8 cellular contexts compared by ENCODE assay signal in genomic region chr9:89309608-89310485, GRCh38. TPM values are rescaled to one million over a fixed set of nuclear protein-coding genes. Genes with fewer than 3 reads are reported as not detected.
A peak's percentile ranks its signal among the peaks of the same experiment; 100 is the strongest.
DNase-seq lines count a peak whose midpoint lies in the region; ATAC-seq and TF ChIP-seq lines count a peak whose summit lies in the region.

No MANE protein-coding gene starts in this region.

- H3K4me2 ChIP-seq in GM23248 (ENCODE audit: unreplicated experiment): peak overlapping the region; percentile 96

- no peaks in the 10 kb centered on the region for H3K27me3 ChIP-seq in GM23248 (replicated peaks; ENCODE audit: insufficient read depth)
- H3K27me3 ChIP-seq in RWPE2 (ENCODE audit: insufficient read depth, poor library complexity, severe bottlenecking): no peaks in the 10 kb centered on the region
- H3K27me3 ChIP-seq in naive thymus-derived CD4-positive, alpha-beta T cell (ENCODE audit: control insufficient read depth in 2 of 2, insufficient read depth in 2 of 2, low read length in 2 of 2): peaks cover 0 to 4% of the 10 kb centered on the region in 2 donors

- peaks cover 51% of the 10 kb centered on the region for H3K79me2 ChIP-seq in GM23248 (ENCODE audit: insufficient read depth)

- WGBS in GM23248 (ENCODE audit: low coverage in 1 of 2, low lambda C conversion rate in 2 of 2, missing lambda C conversion rate in 2 of 2), 2 experiments: 18 to 20% methylated on average over 21 to 25 of the region's 25 CpGs

- H3K27ac Mint-ChIP-seq in naive thymus-derived CD4-positive, alpha-beta T cell: peak overlapping the region; percentile 97 to 100 (median 99)

- H3K36me3 ChIP-seq in GM23248 (ENCODE audit: low read depth): no peaks in the 10 kb centered on the region
- peaks cover 29% of the 10 kb centered on the region for H3K36me3 ChIP-seq in RWPE2 (ENCODE audit: low read depth)
- H3K36me3 ChIP-seq in naive thymus-derived CD4-positive, alpha-beta T cell (ENCODE audit: control insufficient read depth in 2 of 3, insufficient read depth in 3 of 3, low read length in 3 of 3): no peaks in the 10 kb centered on the region

- H3K4me3 ChIP-seq in GM23248 (peak overlapping the region; percentile 86), RWPE2 (ENCODE audit: severe bottlenecking) (peak overlapping the region; percentile 77)
- H3K4me3 ChIP-seq in naive thymus-derived CD4-positive, alpha-beta T cell (ENCODE audit: low read length): peak overlapping the region; percentile 82

- peak overlapping the region; percentile 94 to 99 (median 96) for H3K4me3 Mint-ChIP-seq in naive thymus-derived CD4-positive, alpha-beta T cell

- H3K4me1 ChIP-seq in GM23248 (ENCODE audit: insufficient read depth): peaks cover 30% of the 10 kb centered on the region
- peaks cover 10% of the 10 kb centered on the region for H3K4me1 ChIP-seq in RWPE2 (ENCODE audit: insufficient read depth, poor library complexity, severe bottlenecking)
- H3K4me1 ChIP-seq in naive thymus-derived CD4-positive, alpha-beta T cell (ENCODE audit: control insufficient read depth in 2 of 2, insufficient read depth in 2 of 2, low read length in 2 of 2): peaks cover 22 to 24% of the 10 kb centered on the region in 2 donors

- H3K27ac ChIP-seq in GM23248 (peak overlapping the region; percentile 97), RWPE2 (ENCODE audit: poor library complexity, severe bottlenecking) (peak overlapping the region; percentile 88)
- H3K27ac ChIP-seq in naive thymus-derived CD4-positive, alpha-beta T cell (ENCODE audit: low read depth, low read length): peak overlapping the region; percentile 96

- peaks cover 0 to 6% (median 0%) of the 10 kb centered on the region in 11 donors for H3K9me3 Mint-ChIP-seq in naive thymus-derived CD4-positive, alpha-beta T cell

- H3K9ac ChIP-seq in GM23248: peak overlapping the region; percentile 98

- H2AFZ ChIP-seq in GM23248: peak overlapping the region; percentile 67

- H3F3A ChIP-seq in GM23248 (ENCODE audit: insufficient read depth): peaks cover 9% of the 10 kb centered on the region

- DNase-seq in GM23248 (peak; percentile 30), RWPE2 (ENCODE audit: low spot score) (no peak), dermis microvascular lymphatic vessel endothelial cell (ENCODE audit: low read depth in 2 of 2) (peak; percentile 14 to 28), pons (ENCODE audit: low spot score) (no peak), DMS53 (lab: John Stamatoyannopoulos, UW) (no peak)
- peak in 2 of 9 donors; percentile 16 to 22 for DNase-seq in naive thymus-derived CD4-positive, alpha-beta T cell

- no peaks in the 10 kb centered on the region for H3K9me3 ChIP-seq in GM23248 (ENCODE audit: low read depth)
- no peaks in the 10 kb centered on the region for H3K9me3 ChIP-seq in RWPE2 (ENCODE audit: severe bottlenecking)
- H3K9me3 ChIP-seq in naive thymus-derived CD4-positive, alpha-beta T cell (ENCODE audit: control insufficient read depth in 2 of 3, low read length in 3 of 3): no peaks in the 10 kb centered on the region

- peaks cover 0 to 13% (median 4%) of the 10 kb centered on the region in 5 donors for H3K36me3 Mint-ChIP-seq in naive thymus-derived CD4-positive, alpha-beta T cell

- no peak for TF ChIP-seq CTCF in RWPE2 (IDR thresholded peaks at IDR 0.05; ENCODE audit: poor library complexity, severe bottlenecking)

- peaks cover 0 to 7% (median 0%) of the 10 kb centered on the region in 5 donors for H3K27me3 Mint-ChIP-seq in naive thymus-derived CD4-positive, alpha-beta T cell

- in situ Hi-C loops in GM23248 (cut with MboI): no loop called here

- peaks cover 7 to 34% (median 32%) of the 10 kb centered on the region in 7 donors for H3K4me1 Mint-ChIP-seq in naive thymus-derived CD4-positive, alpha-beta T cell

- H4K20me1 ChIP-seq in GM23248 (ENCODE audit: insufficient read depth): no peaks in the 10 kb centered on the region

- POLR2A ChIA-PET in naive thymus-derived CD4-positive, alpha-beta T cell (lab: Charles Lee): interaction anchor here (0.7 to 1.5 kb wide), 5 partner anchors 8 to 221 kb away, joined by 3 to 7 read pairs (median 4); partner anchors contain the start of gene SECISBP2

- intact Hi-C loops in naive thymus-derived CD4-positive, alpha-beta T cell (cut with micrococcal nuclease): loop anchor here (1.0 to 10.0 kb wide), 5 partner anchors 8 to 475 kb away; partner anchors contain the start of genes GADD45G (in 2 of the 2) and SECISBP2 (in 2 of the 2)

- no peaks in the 10 kb centered on the region for H3K9me2 ChIP-seq in GM23248 (ENCODE audit: insufficient read depth)

- no peak for ATAC-seq in RWPE2 (ENCODE audit: low read depth)
- ATAC-seq in naive thymus-derived CD4-positive, alpha-beta T cell: no peak
- ATAC-seq in HG02763 (IDR thresholded peaks at IDR 0.05; ENCODE audit: unreplicated experiment): no peak
- ATAC-seq in GM19395 (IDR thresholded peaks at IDR 0.05; ENCODE audit: unreplicated experiment): no peak

- CTCF ChIA-PET in naive thymus-derived CD4-positive, alpha-beta T cell (lab: Charles Lee): no interaction called here

RNA-seq across cellular contexts. Expression of gene CKS2, which starts 1.1 kb away (rescaled TPM):
- total RNA-seq in GM23248 (2014; rRNA removed; shearing (Covaris generic)): 44.0 and 94.6 TPM in 2 replicates
- polyA plus RNA-seq in GM23248 (2016; fragmentation: Nextera tagmentation; extraction: Ambion mirVana): 146 and 152 TPM in 2 replicates
- 89.4 and 102 TPM in 2 replicates for total RNA-seq in dermis microvascular lymphatic vessel endothelial cell
- total RNA-seq in naive thymus-derived CD4-positive, alpha-beta T cell: 100 to 1,000 TPM in 1 of 5 experiments, 10 to 100 TPM in 1, 1 to 10 TPM in 3; 5.2 to 121 (median 8.9) TPM
- 1 to 10 TPM; 6.0 to 8.0 TPM for polyA plus RNA-seq in naive thymus-derived CD4-positive, alpha-beta T cell

RNA-seq across cellular contexts. Expression of gene SECISBP2, which starts 8.5 kb away (rescaled TPM):
- total RNA-seq in GM23248 (2014; rRNA removed; shearing (Covaris generic)): 12.2 and 19.0 TPM in 2 replicates
- 11.9 and 13.0 TPM in 2 replicates for polyA plus RNA-seq in GM23248 (2016; fragmentation: Nextera tagmentation; extraction: Ambion mirVana)
- 16.4 and 24.4 TPM in 2 replicates for total RNA-seq in dermis microvascular lymphatic vessel endothelial cell
- total RNA-seq in naive thymus-derived CD4-positive, alpha-beta T cell: 100 to 1,000 TPM in 4 of 5 experiments, 10 to 100 TPM in 1; 55.0 to 130 (median 109) TPM
- polyA plus RNA-seq in naive thymus-derived CD4-positive, alpha-beta T cell: 10 to 100 TPM; 20.1 to 29.0 TPM

Comparison
In these comparisons a context has a peak if more than half of its experiments do, and no peak if none do; other contexts are left out.
1. DNase-seq: peak in GM23248 (single experiment) and dermis microvascular lymphatic vessel endothelial cell (2 of 2); none in RWPE2 (single experiment), pons (single experiment) and DMS53 (single experiment).
2. Peak in every context shown above with its lines, with median percentiles within 50 percentile points of each other: H3K27ac ChIP-seq and H3K4me3 ChIP-seq.